In genomic region chr6:121868191-121868590, GRCh38 we compare ENCODE assay signal across 17 cellular contexts.
A peak's percentile ranks its signal among the peaks of the same experiment; 100 is the strongest.
DNase-seq lines count a peak whose midpoint lies in the region; ATAC-seq and TF ChIP-seq lines count a peak whose summit lies in the region.
"Had no signal": no experiment of that assay in that cellular context is flagged by ENCODE, and none has a peak within 500 bp of the region (broad histone marks: within the 10 kb centered on the region; RNA-seq: fewer than 3 reads in every experiment).

No MANE protein-coding gene starts in this region.

- H2AFZ ChIP-seq in smooth muscle cell (ENCODE audit: low read depth): peak overlapping the region; percentile 79

- H3K27ac ChIP-seq in smooth muscle cell (ENCODE audit: low read depth): peak overlapping the region; percentile 70
- H3K27ac ChIP-seq: BLaER1 had no signal

- H3K79me2 ChIP-seq in smooth muscle cell (ENCODE audit: low read depth): no peaks in the 10 kb centered on the region

- H3K4me3 ChIP-seq in fibroblast of the aortic adventitia (ENCODE audit: low read depth, low read length): no peak overlapping the region
- no peak overlapping the region for H3K4me3 ChIP-seq in smooth muscle cell
- H3K4me3 ChIP-seq: BLaER1 had no signal

- H3K36me3 ChIP-seq in smooth muscle cell (ENCODE audit: low read depth): no peaks in the 10 kb centered on the region
- H3K36me3 ChIP-seq: BLaER1 had no signal

- H3K27me3 ChIP-seq in smooth muscle cell (ENCODE audit: low read depth): no peaks in the 10 kb centered on the region
- H3K27me3 ChIP-seq: BLaER1 had no signal

- no peaks in the 10 kb centered on the region for H3K9me3 ChIP-seq in smooth muscle cell (replicated peaks; ENCODE audit: low read depth)
- H3K9me3 ChIP-seq: BLaER1 had no signal

- H3F3A ChIP-seq in smooth muscle cell (ENCODE audit: low read depth): peaks cover 17% of the 10 kb centered on the region

- in situ Hi-C loops in GM13977 (cut with MboI; ENCODE audit: low pct_unique_long_range_greater_than_20kb, low sequenced_read_pairs, unreplicated experiment): no loop called here

- ATAC-seq in GM19324 (IDR thresholded peaks at IDR 0.05; ENCODE audit: low FRiP score, unreplicated experiment): no peak
- ATAC-seq: HepG2, Panc1, Right ventricle myocardium inferior had no signal

- DNase-seq in EL (peak; percentile 36), OCI-M1 (lab: John Stamatoyannopoulos, UW) (peak; percentile 56), fibroblast of the aortic adventitia (ENCODE audit: low read depth) (peak; percentile 89), smooth muscle cell (lab: John Stamatoyannopoulos, UW; ENCODE audit: unreplicated experiment) (no peak), dedifferentiated amniotic fluid mesenchymal stem cell (ENCODE audit: extremely low spot score) (no peak), GM13977 (ENCODE audit: low spot score) (no peak)
- DNase-seq: ACHN, H7, Karpas-422, NCI-H146, NCI-H446, NCI-H774 had no signal

- 23% methylated on average over 1 of the region's 1 CpG for WGBS in smooth muscle cell (ENCODE audit: low lambda C conversion rate)

- H3K4me2 ChIP-seq in smooth muscle cell: peak overlapping the region; percentile 47
- H3K4me2 ChIP-seq: BLaER1 had no signal

- TF ChIP-seq CTCF in fibroblast of the aortic adventitia (IDR thresholded peaks at IDR 0.05; ENCODE audit: insufficient read depth, low read length) (no peak), smooth muscle cell (IDR thresholded peaks at IDR 0.05; ENCODE audit: borderline replicate concordance, insufficient read depth, poor library complexity, severe bottlenecking) (no peak), GM13977 (IDR thresholded peaks at IDR 0.05; ENCODE audit: extremely low read depth, insufficient read depth, missing control alignments) (no peak)

- H3K9ac ChIP-seq in smooth muscle cell (ENCODE audit: low read depth): no peak overlapping the region
- H3K9ac ChIP-seq: BLaER1 had no signal

- H4K20me1 ChIP-seq in smooth muscle cell (ENCODE audit: low read depth): no peaks in the 10 kb centered on the region
- H4K20me1 ChIP-seq: BLaER1 had no signal

- peaks cover 13% of the 10 kb centered on the region for H3K4me1 ChIP-seq in smooth muscle cell (ENCODE audit: low read depth)
- H3K4me1 ChIP-seq: BLaER1 had no signal

Comparison
In these comparisons a context has a peak if more than half of its experiments do, and no peak if none do; other contexts are left out.
1. DNase-seq: peak in EL (single experiment), OCI-M1 (single experiment) and fibroblast of the aortic adventitia (single experiment); none in smooth muscle cell (single experiment), dedifferentiated amniotic fluid mesenchymal stem cell (single experiment) and GM13977 (single experiment).